In genomic region chr19:8147579-8147978, GRCh38 we compare ENCODE assay signal across 1 cellular context.
TF ChIP-seq lines count a peak whose summit lies in the region.

No MANE protein-coding gene starts in this region.

TF ChIP-seq in IMR-90, 13 proteins besides CTCF, POLR2A, EP300 and RAD21 (continued from another document):
- TF ChIP-seq BHLHE40 (IDR thresholded peaks at IDR 0.05; ENCODE audit: low read depth, low read length) (no peak), FOS (IDR thresholded peaks at IDR 0.05; ENCODE audit: low read depth, low read length) (no peak), MAFK (IDR thresholded peaks at IDR 0.05; ENCODE audit: low read depth, low read length) (no peak), RCOR1 (IDR thresholded peaks at IDR 0.05; ENCODE audit: insufficient replicate concordance, low read length) (no peak)
